In the genomic region with DNA sequence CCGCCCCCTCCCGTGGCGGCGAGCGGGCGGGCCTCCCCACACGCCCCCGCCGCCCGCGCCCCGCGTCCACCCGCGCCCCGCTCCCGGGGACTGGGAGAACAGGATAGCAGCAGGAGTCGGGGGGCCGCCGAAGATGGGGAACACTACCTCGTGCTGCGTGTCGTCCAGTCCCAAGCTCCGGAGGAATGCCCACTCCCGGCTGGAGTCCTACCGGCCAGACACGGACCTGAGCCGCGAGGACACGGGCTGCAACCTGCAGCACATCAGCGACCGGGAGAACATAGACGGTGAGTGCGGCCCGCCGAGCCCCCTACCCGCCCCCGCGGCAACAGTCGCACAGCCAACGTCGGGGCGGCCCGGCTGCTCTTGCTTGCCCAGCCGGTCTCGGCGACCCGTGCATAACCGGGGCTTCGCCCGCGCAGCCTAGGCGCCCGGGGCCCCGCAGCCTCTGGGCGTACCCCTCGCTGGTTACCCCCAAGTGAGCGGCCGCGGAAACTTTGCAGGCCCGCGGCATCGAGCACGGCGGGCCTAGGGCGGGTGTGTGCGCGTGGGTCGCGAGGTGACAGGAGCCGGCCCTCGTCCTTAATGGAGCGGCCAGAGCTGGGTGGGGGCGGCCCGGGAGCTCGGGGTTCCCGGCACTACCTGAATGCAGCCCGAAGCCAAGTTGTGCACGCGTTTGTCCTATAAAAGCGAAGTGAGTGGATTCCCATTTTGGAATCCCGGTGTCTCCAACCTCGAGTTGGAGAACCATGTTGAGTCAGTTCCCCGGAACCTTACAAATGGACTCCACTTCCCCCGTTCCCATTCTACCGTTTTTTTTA, we compare ENCODE assay signal across 8 cellular contexts. TPM values are rescaled to one million over a fixed set of nuclear protein-coding genes. Genes with fewer than 3 reads are reported as not detected.
DNase-seq lines count a peak whose midpoint lies in the region; TF ChIP-seq lines count a peak whose summit lies in the region.

No MANE protein-coding gene starts in this region.

- H3K27me3 ChIP-seq in OCI-LY1 (ENCODE audit: insufficient read depth, low read length) (no peaks in the 10 kb centered on the region), cardiac muscle cell (no peaks in the 10 kb centered on the region)

- H3F3A ChIP-seq in OCI-LY1 (ENCODE audit: insufficient read depth, low read length), result no peaks in the 10 kb centered on the region

- H3K9ac ChIP-seq in OCI-LY1 (ENCODE audit: low read length), result peak overlapping the region; percentile 66

- peaks cover 29% of the 10 kb centered on the region for H3K4me1 ChIP-seq in OCI-LY1 (ENCODE audit: insufficient read depth, low read length, severe bottlenecking)
- H3K4me1 ChIP-seq in cardiac muscle cell (ENCODE audit: low read depth), result peaks cover 33% of the 10 kb centered on the region

- H3K4me3 ChIP-seq in HFF-Myc (replicated peaks; ENCODE audit: low read depth, low read length), result peak overlapping the region; percentile 80
- peak overlapping the region; percentile 92 for H3K4me3 ChIP-seq in OCI-LY1 (ENCODE audit: low read depth, low read length, poor library complexity, severe bottlenecking)
- peak overlapping the region; percentile 99 for H3K4me3 ChIP-seq in cardiac muscle cell

- H3K79me2 ChIP-seq in OCI-LY1 (ENCODE audit: insufficient read depth, low read length), result peaks cover 7% of the 10 kb centered on the region; the same call in 1 of the 2 replicates

- H3K36me3 ChIP-seq in OCI-LY1 (ENCODE audit: insufficient read depth, low read length) (0 out of 2 replicates have a peak, but pooled peaks cover 10% of the 10 kb centered on the region), cardiac muscle cell (no peaks in the 10 kb centered on the region)

- no peak overlapping the region for H2AFZ ChIP-seq in OCI-LY1 (ENCODE audit: low read length)

- no peaks in the 10 kb centered on the region for H3K9me3 ChIP-seq in OCI-LY1 (ENCODE audit: low read length)
- no peaks in the 10 kb centered on the region for H3K9me3 ChIP-seq in cardiac muscle cell (ENCODE audit: low read depth)

- intact Hi-C loops in posterior cingulate gyrus (cut with DNase I), result loop anchor here (5.0 to 10.0 kb wide), 4 partner anchors 80 to 225 kb away; partner anchors contain the start of gene CREM

- H3K4me2 ChIP-seq in OCI-LY1 (ENCODE audit: low read length), result peak overlapping the region; percentile 89

- no peak for TF ChIP-seq CTCF in HFF-Myc (IDR thresholded peaks at IDR 0.05; ENCODE audit: low read depth, low read length, missing control alignments)
- no peak for TF ChIP-seq CTCF in OCI-LY1 (IDR thresholded peaks at IDR 0.05; ENCODE audit: low read length)
- TF ChIP-seq CTCF in cardiac muscle cell (IDR thresholded peaks at IDR 0.05; ENCODE audit: low read depth, low read length), result no peak

- H3K27ac ChIP-seq in OCI-LY1 (ENCODE audit: low read depth, low read length, poor library complexity, severe bottlenecking) (no peak overlapping the region), cardiac muscle cell (peak overlapping the region; percentile 72)

- H3K9me2 ChIP-seq in OCI-LY1 (ENCODE audit: low read depth, low read length), result no peaks in the 10 kb centered on the region

- peaks cover 9% of the 10 kb centered on the region; the same call in 1 of the 2 replicates for H4K20me1 ChIP-seq in OCI-LY1 (ENCODE audit: insufficient read depth, low read length)

- DNase-seq in GM03348 (ENCODE audit: low spot score) (peak; percentile 56), HFF-Myc (ENCODE audit: extremely low read depth, low read depth) (no peak), cardiac muscle cell (ENCODE audit: low read depth in 1 of 2, low spot score in 1 of 2) (peak; percentile 38 to 65), posterior cingulate gyrus (peak; percentile 20 to 91 (median 43)), GDM1 (lab: John Stamatoyannopoulos, UW) (no peak), LoVo (ENCODE audit: low spot score) (no peak)
- peak; percentile 46 for DNase-seq in activated naive CD4-positive, alpha-beta T cell treated with anti-CD3 and anti-CD28 coated beads, Interleukin-2, amount 50 U/mL, for 16 hours

RNA-seq across cellular contexts. Expression of gene CCNY, which starts 0.8 kb away (rescaled TPM):
- 38.9 and 52.3 TPM in 2 replicates for total RNA-seq in cardiac muscle cell
- polyA plus RNA-seq in cardiac muscle cell, result 79.9 and 84.7 TPM in 2 replicates

Comparison
In these comparisons a context has a peak if more than half of its experiments do, and no peak if none do; other contexts are left out.
1. DNase-seq: peak in GM03348 (single experiment), activated naive CD4-positive, alpha-beta T cell treated with anti-CD3 and anti-CD28 coated beads, Interleukin-2, amount 50 U/mL, for 16 hours (single experiment), cardiac muscle cell (2 of 2) and posterior cingulate gyrus (10 of 10); none in HFF-Myc (single experiment), GDM1 (single experiment) and LoVo (single experiment).
2. Peak in every context shown above with its lines, with median percentiles within 50 percentile points of each other: H3K4me3 ChIP-seq.